Comparison of ENCODE assay signal across 10 cellular contexts in genomic region chr2:223054193-223054781, GRCh38. TPM values are rescaled to one million over a fixed set of nuclear protein-coding genes. Genes with fewer than 3 reads are reported as not detected.
DNase-seq lines count a peak whose midpoint lies in the region; ATAC-seq and TF ChIP-seq lines count a peak whose summit lies in the region.
"Had no signal": no experiment of that assay in that cellular context is flagged by ENCODE, and none has a peak within 500 bp of the region (broad histone marks: within the 10 kb centered on the region; RNA-seq: fewer than 3 reads in every experiment).

No MANE protein-coding gene starts in this region.

- H3K27ac ChIP-seq in ACC112 (ENCODE audit: low read depth, low read length) (peak overlapping the region; percentile 84), heart left ventricle (peak overlapping the region; percentile 62 to 86 (median 75)), foreskin keratinocyte (no peak overlapping the region)
- no peak overlapping the region for H3K27ac ChIP-seq in CD8-positive, alpha-beta memory T cell (ENCODE audit: low read depth, low read length)

- H3K79me2 ChIP-seq in ACC112 (ENCODE audit: control insufficient read depth, insufficient read depth, low read length, unreplicated experiment), result peaks cover 20% of the 10 kb centered on the region

- peak overlapping the region; percentile 54 for H2AFZ ChIP-seq in ACC112 (ENCODE audit: low read length, unreplicated experiment)

- H3K4me1 ChIP-seq in ACC112 (ENCODE audit: control insufficient read depth, insufficient read depth, low read length, unreplicated experiment), result peaks cover 42% of the 10 kb centered on the region
- peaks cover 0 to 50% (median 13%) of the 10 kb centered on the region in 12 donors for H3K4me1 ChIP-seq in heart left ventricle
- peaks cover 4% of the 10 kb centered on the region for H3K4me1 ChIP-seq in foreskin keratinocyte
- no peaks in the 10 kb centered on the region for H3K4me1 ChIP-seq in CD8-positive, alpha-beta memory T cell (ENCODE audit: insufficient read depth, low read length)

- TF ChIP-seq CTCF in WTC11 (IDR thresholded peaks at IDR 0.05), result no peak
- TF ChIP-seq CTCF in heart left ventricle (IDR thresholded peaks at IDR 0.05), result no peak
- TF ChIP-seq CTCF in progenitor cell of endocrine pancreas (IDR thresholded peaks at IDR 0.05; ENCODE audit: unreplicated experiment), result no peak
- TF ChIP-seq CTCF in foreskin keratinocyte (conservative IDR thresholded peaks at IDR 0.05), result no peak

- CTCF ChIA-PET in WTC11 (lab: Charles Lee), result no interaction called here
- CTCF ChIA-PET in CD8-positive, alpha-beta memory T cell (lab: Charles Lee), result no interaction called here

- POLR2A ChIA-PET in WTC11 (lab: Charles Lee), result no interaction called here
- POLR2A ChIA-PET in CD8-positive, alpha-beta memory T cell (lab: Charles Lee), result no interaction called here

- H3K27me3 Mint-ChIP-seq in WTC11 (ENCODE audit: low read depth), result peaks cover 9% of the 10 kb centered on the region
- peaks cover 14% of the 10 kb centered on the region for H3K27me3 Mint-ChIP-seq in progenitor cell of endocrine pancreas
- H3K27me3 Mint-ChIP-seq in CD8-positive, alpha-beta memory T cell, result peaks cover 9% of the 10 kb centered on the region in 2 donors

- no peaks in the 10 kb centered on the region for H3K36me3 ChIP-seq in ACC112 (ENCODE audit: insufficient read depth, low read length)
- H3K36me3 ChIP-seq in heart left ventricle, result no peaks in the 10 kb centered on the region
- H3K36me3 ChIP-seq in CD8-positive, alpha-beta memory T cell (ENCODE audit: insufficient read depth, low read length), result no peaks in the 10 kb centered on the region

- H3K9me3 Mint-ChIP-seq in WTC11, result no peaks in the 10 kb centered on the region
- no peaks in the 10 kb centered on the region for H3K9me3 Mint-ChIP-seq in progenitor cell of endocrine pancreas (ENCODE audit: low read depth)
- peaks cover 0 to 4% (median 0%) of the 10 kb centered on the region in 5 donors for H3K9me3 Mint-ChIP-seq in CD8-positive, alpha-beta memory T cell

- ATAC-seq in WTC11, result no peak
- ATAC-seq in heart left ventricle, result peak; percentile 34 to 74 (median 60)
- ATAC-seq in foreskin keratinocyte, result no peak

- H3K4me3 ChIP-seq in ACC112 (ENCODE audit: low read depth, low read length) (peak overlapping the region; percentile 82), heart left ventricle (peak overlapping the region in 11 of 12 donors; percentile 18 to 66 (median 52))
- no peak overlapping the region for H3K4me3 ChIP-seq in CD8-positive, alpha-beta memory T cell (ENCODE audit: low read length)

- DNase-seq in WTC11 (ENCODE audit: low spot score) (no peak), heart left ventricle (peak; percentile 71 to 84 (median 75)), pons (ENCODE audit: low spot score) (peak; percentile 28), progenitor cell of endocrine pancreas (ENCODE audit: low spot score, unreplicated experiment) (no peak), foreskin keratinocyte (no peak)
- no peak for DNase-seq in stimulated activated naive CD4-positive, alpha-beta T cell (lab: John Stamatoyannopoulos, UW)
- no peak for DNase-seq in CD8-positive, alpha-beta memory T cell
- DNase-seq: AML-193; stimulated activated CD4-positive, alpha-beta T cell treated with anti-CD3 and anti-CD28 coated beads, Interleukin-2, amount 100 ng/mL, for 24 hours had no signal

- intact Hi-C loops in heart left ventricle (cut with DNase I), result loop anchor here in 3 of 10 donors (5.0 kb wide), 2 partner anchors 48 to 62 kb away; no protein-coding TSS in a partner anchor

- no peak for TF ChIP-seq POLR2A in heart left ventricle (IDR thresholded peaks at IDR 0.05)

- no peaks in the 10 kb centered on the region for H3K36me3 Mint-ChIP-seq in WTC11
- H3K36me3 Mint-ChIP-seq in progenitor cell of endocrine pancreas (ENCODE audit: insufficient read depth), result no peaks in the 10 kb centered on the region
- no peaks in the 10 kb centered on the region for H3K36me3 Mint-ChIP-seq in CD8-positive, alpha-beta memory T cell

- H3K4me3 Mint-ChIP-seq in WTC11 (no peak overlapping the region), progenitor cell of endocrine pancreas (ENCODE audit: low read depth) (no peak overlapping the region)
- no peak overlapping the region for H3K4me3 Mint-ChIP-seq in CD8-positive, alpha-beta memory T cell

- peak overlapping the region; percentile 80 for H3K27ac Mint-ChIP-seq in WTC11
- no peak overlapping the region for H3K27ac Mint-ChIP-seq in progenitor cell of endocrine pancreas
- no peak overlapping the region for H3K27ac Mint-ChIP-seq in CD8-positive, alpha-beta memory T cell

- WGBS in heart left ventricle, 4 donors, result 32 to 44% (median 38%) methylated on average over 11 of the region's 11 CpGs

- H3K27me3 ChIP-seq in ACC112 (ENCODE audit: insufficient read depth, low read length) (no peaks in the 10 kb centered on the region), heart left ventricle (no peaks in the 10 kb centered on the region), foreskin keratinocyte (peaks cover 11% of the 10 kb centered on the region)
- H3K27me3 ChIP-seq in CD8-positive, alpha-beta memory T cell (ENCODE audit: insufficient read depth, low read length, poor library complexity, severe bottlenecking), result no peaks in the 10 kb centered on the region

- H3K9me3 ChIP-seq in heart left ventricle, result no peaks in the 10 kb centered on the region
- H3K9me3 ChIP-seq in CD8-positive, alpha-beta memory T cell (ENCODE audit: low read length), result no peaks in the 10 kb centered on the region

- peaks cover 43% of the 10 kb centered on the region for H3K4me1 Mint-ChIP-seq in WTC11
- peaks cover 23% of the 10 kb centered on the region for H3K4me1 Mint-ChIP-seq in progenitor cell of endocrine pancreas (ENCODE audit: low read depth)
- no peaks in the 10 kb centered on the region for H3K4me1 Mint-ChIP-seq in CD8-positive, alpha-beta memory T cell

TF ChIP-seq in WTC11, 78 proteins besides CTCF, POLR2A, EP300 and RAD21 (continues in another document):
- no peak for TF ChIP-seq ZNF281 (CRISPR knock-in tag; IDR thresholded peaks at IDR 0.05)
- no peak for TF ChIP-seq OVOL2 (CRISPR knock-in tag; IDR thresholded peaks at IDR 0.05; ENCODE audit: borderline replicate concordance)
- TF ChIP-seq, protein P1, sequence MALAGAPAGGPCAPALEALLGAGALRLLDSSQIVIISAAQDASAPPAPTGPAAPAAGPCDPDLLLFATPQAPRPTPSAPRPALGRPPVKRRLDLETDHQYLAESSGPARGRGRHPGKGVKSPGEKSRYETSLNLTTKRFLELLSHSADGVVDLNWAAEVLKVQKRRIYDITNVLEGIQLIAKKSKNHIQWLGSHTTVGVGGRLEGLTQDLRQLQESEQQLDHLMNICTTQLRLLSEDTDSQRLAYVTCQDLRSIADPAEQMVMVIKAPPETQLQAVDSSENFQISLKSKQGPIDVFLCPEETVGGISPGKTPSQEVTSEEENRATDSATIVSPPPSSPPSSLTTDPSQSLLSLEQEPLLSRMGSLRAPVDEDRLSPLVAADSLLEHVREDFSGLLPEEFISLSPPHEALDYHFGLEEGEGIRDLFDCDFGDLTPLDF (CRISPR knock-in tag; IDR thresholded peaks at IDR 0.05), result no peak
- no peak for TF ChIP-seq MAX (CRISPR knock-in tag; IDR thresholded peaks at IDR 0.05)
- TF ChIP-seq IRF2 (CRISPR knock-in tag; IDR thresholded peaks at IDR 0.05; ENCODE audit: borderline replicate concordance, low read depth), result no peak
- TF ChIP-seq JUN (CRISPR knock-in tag; IDR thresholded peaks at IDR 0.05), result no peak
- no peak for TF ChIP-seq CREB1 (CRISPR knock-in tag; IDR thresholded peaks at IDR 0.05)
- TF ChIP-seq KAT7 (CRISPR knock-in tag; IDR thresholded peaks at IDR 0.05; ENCODE audit: borderline replicate concordance), result no peak
- TF ChIP-seq, protein P2, sequence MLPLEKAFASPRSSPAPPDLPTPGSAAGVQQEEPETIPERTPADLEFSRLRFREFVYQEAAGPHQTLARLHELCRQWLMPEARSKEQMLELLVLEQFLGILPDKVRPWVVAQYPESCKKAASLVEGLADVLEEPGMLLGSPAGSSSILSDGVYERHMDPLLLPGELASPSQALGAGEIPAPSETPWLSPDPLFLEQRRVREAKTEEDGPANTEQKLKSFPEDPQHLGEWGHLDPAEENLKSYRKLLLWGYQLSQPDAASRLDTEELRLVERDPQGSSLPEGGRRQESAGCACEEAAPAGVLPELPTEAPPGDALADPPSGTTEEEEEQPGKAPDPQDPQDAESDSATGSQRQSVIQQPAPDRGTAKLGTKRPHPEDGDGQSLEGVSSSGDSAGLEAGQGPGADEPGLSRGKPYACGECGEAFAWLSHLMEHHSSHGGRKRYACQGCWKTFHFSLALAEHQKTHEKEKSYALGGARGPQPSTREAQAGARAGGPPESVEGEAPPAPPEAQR (CRISPR knock-in tag; IDR thresholded peaks at IDR 0.05), result no peak

RNA-seq across cellular contexts. Expression of gene KCNE4, which starts 2.3 kb away (rescaled TPM):
- 0.04 TPM in 1 of 3 replicates, not detected in the others for total RNA-seq in WTC11 (2021)
- total RNA-seq in heart left ventricle, result 1 to 10 TPM in 8 of 9 donors, under 1 TPM in 1; 0.69 to 3.7 (median 1.6) TPM
- polyA plus RNA-seq in heart left ventricle, result 1 to 10 TPM; 1.5 to 2.4 TPM
- 0.60 and 0.72 TPM in 2 replicates for total RNA-seq in progenitor cell of endocrine pancreas
- 0.14 TPM in 2 replicates for total RNA-seq in foreskin keratinocyte
- polyA plus RNA-seq in foreskin keratinocyte, result 0.09 and 0.10 TPM in 2 replicates
- total RNA-seq in CD8-positive, alpha-beta memory T cell, result not detected
- not detected for polyA plus RNA-seq in CD8-positive, alpha-beta memory T cell

Comparison
In these comparisons a context has a peak if more than half of its experiments do, and no peak if none do; other contexts are left out.
1. H3K27ac ChIP-seq: peak in ACC112 (single experiment) and heart left ventricle (12 of 12); none in foreskin keratinocyte (single experiment) and CD8-positive, alpha-beta memory T cell (single experiment).
2. ATAC-seq: peak in heart left ventricle (4 of 4); none in WTC11 (single experiment) and foreskin keratinocyte (single experiment).
3. DNase-seq: peak in heart left ventricle (5 of 5) and pons (single experiment); none in WTC11 (single experiment), progenitor cell of endocrine pancreas (single experiment), foreskin keratinocyte (0 of 2), stimulated activated naive CD4-positive, alpha-beta T cell (0 of 6) and CD8-positive, alpha-beta memory T cell (0 of 5).